ENCODE assay signal across 8 cellular contexts in the genomic region with DNA sequence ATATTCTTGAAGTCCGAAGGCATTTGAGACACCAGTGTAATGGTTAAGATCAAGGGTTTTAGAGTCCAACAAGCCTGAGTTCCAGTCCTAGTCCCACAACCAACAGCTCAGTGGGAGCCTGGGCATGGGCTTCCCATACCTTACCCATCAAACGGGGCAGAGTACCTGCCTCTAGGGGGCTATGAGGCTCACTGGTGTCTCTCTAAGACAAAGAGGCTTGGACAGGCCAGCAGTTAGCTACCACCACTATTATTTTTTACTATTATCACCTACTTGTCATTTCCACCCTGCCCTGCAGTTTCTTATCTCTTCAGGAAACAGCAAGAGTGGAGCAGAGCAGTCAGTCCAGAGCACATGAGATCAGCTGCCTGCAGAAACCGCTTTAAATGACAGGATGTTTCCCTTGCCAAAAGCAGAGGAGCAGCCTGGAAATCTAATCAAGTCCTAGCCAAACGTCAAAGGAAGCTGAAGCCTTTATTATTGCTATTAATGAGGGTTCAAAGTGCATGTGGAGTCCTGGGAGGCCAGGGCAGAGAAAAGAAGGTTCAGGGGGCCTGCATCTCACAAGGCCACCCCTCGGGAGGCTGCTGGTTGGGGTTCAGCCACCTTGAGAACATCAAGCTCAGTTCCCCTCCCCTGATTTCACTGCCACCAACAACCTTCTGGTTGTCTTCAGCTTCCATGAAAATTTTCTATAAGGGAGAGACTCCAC.
A peak's percentile ranks its signal among the peaks of the same experiment; 100 is the strongest.
DNase-seq lines count a peak whose midpoint lies in the region; TF ChIP-seq lines count a peak whose summit lies in the region.

No MANE protein-coding gene starts in this region.

- H3K4me1 Mint-ChIP-seq in nephron = peaks cover 77% of the 10 kb centered on the region

- H3K4me3 ChIP-seq in fibroblast of mammary gland (ENCODE audit: control insufficient read depth, low read depth, low read length) = no peak overlapping the region

- no peaks in the 10 kb centered on the region for H3K36me3 Mint-ChIP-seq in nephron (ENCODE audit: low read depth)

- H3K4me3 Mint-ChIP-seq in nephron = peak overlapping the region in 2 of 3 experiments; percentile 14 to 19

- peak overlapping the region; percentile 44 to 95 (median 80) for H3K27ac Mint-ChIP-seq in nephron

- TF ChIP-seq CTCF in fibroblast of mammary gland (conservative IDR thresholded peaks at IDR 0.05; ENCODE audit: control insufficient read depth, insufficient read depth, low read depth, low read length) = peak; percentile 22
- no peak for TF ChIP-seq CTCF in nephron (IDR thresholded peaks at IDR 0.05; ENCODE audit: unreplicated experiment in 3 of 3)

- H3K27me3 Mint-ChIP-seq in nephron (ENCODE audit: low read depth) = no peaks in the 10 kb centered on the region

- DNase-seq in EH (ENCODE audit: low read depth) (peak; percentile 65), fibroblast of mammary gland (ENCODE audit: low read depth) (no peak), DMS53 (lab: John Stamatoyannopoulos, UW) (no peak), GM19238 (ENCODE audit: insufficient read length, low spot score) (no peak), NCI-H1105 (lab: John Stamatoyannopoulos, UW) (no peak), Ammon's horn (ENCODE audit: low spot score) (no peak)

- no peaks in the 10 kb centered on the region for H3K9me3 Mint-ChIP-seq in nephron

TF ChIP-seq in PFSK-1, 5 proteins besides CTCF, POLR2A, EP300 and RAD21:
- TF ChIP-seq SIN3A (IDR thresholded peaks at IDR 0.05; ENCODE audit: borderline replicate concordance, insufficient read depth, low read length) (peak; percentile 77; the same call in 1 of the 2 replicates), TAF1 (IDR thresholded peaks at IDR 0.05; ENCODE audit: borderline replicate concordance, insufficient read depth, low read length) (peak; percentile 36; the same call in 1 of the 2 replicates), FOXP2 (optimal IDR thresholded peaks at IDR 0.05; ENCODE audit: borderline replicate concordance, extremely low read depth, extremely low read length, insufficient read depth) (no peak), POLR2AphosphoS5 (IDR thresholded peaks at IDR 0.05; ENCODE audit: low read depth, low read length) (peak; percentile 62; the same call in 1 of the 2 replicates)
- TF ChIP-seq, protein P1, sequence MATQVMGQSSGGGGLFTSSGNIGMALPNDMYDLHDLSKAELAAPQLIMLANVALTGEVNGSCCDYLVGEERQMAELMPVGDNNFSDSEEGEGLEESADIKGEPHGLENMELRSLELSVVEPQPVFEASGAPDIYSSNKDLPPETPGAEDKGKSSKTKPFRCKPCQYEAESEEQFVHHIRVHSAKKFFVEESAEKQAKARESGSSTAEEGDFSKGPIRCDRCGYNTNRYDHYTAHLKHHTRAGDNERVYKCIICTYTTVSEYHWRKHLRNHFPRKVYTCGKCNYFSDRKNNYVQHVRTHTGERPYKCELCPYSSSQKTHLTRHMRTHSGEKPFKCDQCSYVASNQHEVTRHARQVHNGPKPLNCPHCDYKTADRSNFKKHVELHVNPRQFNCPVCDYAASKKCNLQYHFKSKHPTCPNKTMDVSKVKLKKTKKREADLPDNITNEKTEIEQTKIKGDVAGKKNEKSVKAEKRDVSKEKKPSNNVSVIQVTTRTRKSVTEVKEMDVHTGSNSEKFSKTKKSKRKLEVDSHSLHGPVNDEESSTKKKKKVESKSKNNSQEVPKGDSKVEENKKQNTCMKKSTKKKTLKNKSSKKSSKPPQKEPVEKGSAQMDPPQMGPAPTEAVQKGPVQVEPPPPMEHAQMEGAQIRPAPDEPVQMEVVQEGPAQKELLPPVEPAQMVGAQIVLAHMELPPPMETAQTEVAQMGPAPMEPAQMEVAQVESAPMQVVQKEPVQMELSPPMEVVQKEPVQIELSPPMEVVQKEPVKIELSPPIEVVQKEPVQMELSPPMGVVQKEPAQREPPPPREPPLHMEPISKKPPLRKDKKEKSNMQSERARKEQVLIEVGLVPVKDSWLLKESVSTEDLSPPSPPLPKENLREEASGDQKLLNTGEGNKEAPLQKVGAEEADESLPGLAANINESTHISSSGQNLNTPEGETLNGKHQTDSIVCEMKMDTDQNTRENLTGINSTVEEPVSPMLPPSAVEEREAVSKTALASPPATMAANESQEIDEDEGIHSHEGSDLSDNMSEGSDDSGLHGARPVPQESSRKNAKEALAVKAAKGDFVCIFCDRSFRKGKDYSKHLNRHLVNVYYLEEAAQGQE (IDR thresholded peaks at IDR 0.05; ENCODE audit: insufficient read depth in 1 of 2, low read depth in 2 of 2, low read length in 2 of 2) = peak in 1 of 2 experiments; percentile 74; a peak in 1 of 4 replicates
